Comparison of ENCODE assay signal across 24 cellular contexts in the genomic region with DNA sequence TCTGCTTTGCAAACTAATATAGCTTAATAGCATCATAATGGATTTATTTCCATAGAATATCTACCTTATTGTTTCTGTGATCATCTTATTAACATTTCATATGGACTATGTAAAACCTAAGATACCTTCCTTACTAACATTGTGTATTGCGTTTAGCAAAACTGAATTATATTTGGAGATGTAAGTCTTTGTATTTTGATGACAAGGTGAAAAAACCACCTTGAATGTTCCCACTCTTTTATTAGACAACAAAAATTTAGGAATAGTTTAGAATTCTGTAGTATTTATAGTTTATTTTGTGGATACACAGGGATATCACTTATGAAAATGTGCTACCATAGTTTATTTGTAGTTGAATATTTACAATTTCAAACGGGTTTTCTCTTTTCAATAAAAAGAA.
"Had no signal": no experiment of that assay in that cellular context is flagged by ENCODE, and none has a peak within 500 bp of the region (broad histone marks: within the 10 kb centered on the region; RNA-seq: fewer than 3 reads in every experiment).

No MANE protein-coding gene starts in this region.

- H3K27me3 Mint-ChIP-seq: type B pancreatic cell had no signal

- DNase-seq: islet precursor cell; left ventricle myocardium inferior; midbrain; mucosa of descending colon; naive thymus-derived CD4-positive, alpha-beta T cell; pancreas; posterior cingulate gyrus; retina; right cardiac atrium; sigmoid colon; small intestine; spleen; stimulated activated CD4-positive, alpha-beta T cell treated with anti-CD3 and anti-CD28 coated beads, Interleukin-4, amount 100 ng/mL, for 24 hours; stimulated activated naive CD4-positive, alpha-beta T cell treated with Interleukin-2 at 50 U/mL for 16 hours; stimulated activated naive CD8-positive, alpha-beta T cell treated with anti-CD3 and anti-CD28 coated beads, Interleukin-15, amount 100 ng/mL, for 72 hours; substantia nigra; uterus had no signal

- H3K27me3 ChIP-seq: hepatocyte, pancreas, sigmoid colon, spleen, tibial nerve, uterus had no signal

- H3K4me2 ChIP-seq: hepatocyte had no signal

- H3K36me3 Mint-ChIP-seq: naive thymus-derived CD4-positive, alpha-beta T cell; natural killer cell treated with Interleukin-12 subunit alpha and Interleukin-12 subunit beta and Interleukin-15 and Interleukin-18, amount 100 ng/mL, for 72 hours; stimulated activated effector memory CD8-positive, alpha-beta T cell treated with anti-CD3 and anti-CD28 coated beads, Interleukin-12 subunit alpha, Interleukin-12 subunit beta, amount 100 ng/mL, for 72 hours had no signal

- H3K4me3 Mint-ChIP-seq: naive thymus-derived CD4-positive, alpha-beta T cell; natural killer cell treated with Interleukin-12 subunit alpha and Interleukin-12 subunit beta and Interleukin-15 and Interleukin-18, amount 100 ng/mL, for 72 hours; stimulated activated effector memory CD8-positive, alpha-beta T cell treated with anti-CD3 and anti-CD28 coated beads, Interleukin-12 subunit alpha, Interleukin-12 subunit beta, amount 100 ng/mL, for 72 hours; stimulated activated naive CD8-positive, alpha-beta T cell treated with anti-CD3 and anti-CD28 coated beads, Interleukin-15, amount 100 ng/mL, for 72 hours; type B pancreatic cell had no signal

- FAIRE-seq: pancreas, small intestine had no signal

- H2AFZ ChIP-seq: hepatocyte had no signal

- ATAC-seq: mucosa of descending colon; naive thymus-derived CD4-positive, alpha-beta T cell; natural killer cell treated with Interleukin-12 subunit alpha and Interleukin-12 subunit beta and Interleukin-15 and Interleukin-18, amount 100 ng/mL, for 72 hours; pancreas; right cardiac atrium; stimulated activated effector memory CD8-positive, alpha-beta T cell treated with anti-CD3 and anti-CD28 coated beads, Interleukin-12 subunit alpha, Interleukin-12 subunit beta, amount 100 ng/mL, for 72 hours; stimulated activated naive CD8-positive, alpha-beta T cell treated with anti-CD3 and anti-CD28 coated beads, Interleukin-15, amount 100 ng/mL, for 72 hours had no signal

- H3K4me3 ChIP-seq: hepatocyte, left ventricle myocardium inferior, lung, mucosa of descending colon, pancreas, prostate gland, sigmoid colon, spleen, tibial nerve, uterus had no signal

- H3K4me1 Mint-ChIP-seq: naive thymus-derived CD4-positive, alpha-beta T cell; stimulated activated effector memory CD8-positive, alpha-beta T cell treated with anti-CD3 and anti-CD28 coated beads, Interleukin-12 subunit alpha, Interleukin-12 subunit beta, amount 100 ng/mL, for 72 hours; stimulated activated naive CD8-positive, alpha-beta T cell treated with anti-CD3 and anti-CD28 coated beads, Interleukin-15, amount 100 ng/mL, for 72 hours had no signal

- H3K36me3 ChIP-seq: left ventricle myocardium inferior, pancreas, prostate gland, sigmoid colon, spleen, tibial nerve, uterus had no signal

- H3K4me1 ChIP-seq: spleen had no signal

- H3K9me3 ChIP-seq: left ventricle myocardium inferior, mucosa of descending colon, pancreas, prostate gland, sigmoid colon, spleen, tibial nerve, uterus had no signal

- H3K9me3 Mint-ChIP-seq: naive thymus-derived CD4-positive, alpha-beta T cell; natural killer cell treated with Interleukin-12 subunit alpha and Interleukin-12 subunit beta and Interleukin-15 and Interleukin-18, amount 100 ng/mL, for 72 hours; stimulated activated effector memory CD8-positive, alpha-beta T cell treated with anti-CD3 and anti-CD28 coated beads, Interleukin-12 subunit alpha, Interleukin-12 subunit beta, amount 100 ng/mL, for 72 hours; stimulated activated naive CD8-positive, alpha-beta T cell treated with anti-CD3 and anti-CD28 coated beads, Interleukin-15, amount 100 ng/mL, for 72 hours; type B pancreatic cell had no signal

- H3K27ac Mint-ChIP-seq: naive thymus-derived CD4-positive, alpha-beta T cell; natural killer cell treated with Interleukin-12 subunit alpha and Interleukin-12 subunit beta and Interleukin-15 and Interleukin-18, amount 100 ng/mL, for 72 hours; stimulated activated effector memory CD8-positive, alpha-beta T cell treated with anti-CD3 and anti-CD28 coated beads, Interleukin-12 subunit alpha, Interleukin-12 subunit beta, amount 100 ng/mL, for 72 hours; stimulated activated naive CD8-positive, alpha-beta T cell treated with anti-CD3 and anti-CD28 coated beads, Interleukin-15, amount 100 ng/mL, for 72 hours; type B pancreatic cell had no signal

- H3K27ac ChIP-seq: hepatocyte, left ventricle myocardium inferior, pancreas, prostate gland, spleen, tibial nerve had no signal
